Comparison of ENCODE assay signal across 9 cellular contexts in the genomic region with DNA sequence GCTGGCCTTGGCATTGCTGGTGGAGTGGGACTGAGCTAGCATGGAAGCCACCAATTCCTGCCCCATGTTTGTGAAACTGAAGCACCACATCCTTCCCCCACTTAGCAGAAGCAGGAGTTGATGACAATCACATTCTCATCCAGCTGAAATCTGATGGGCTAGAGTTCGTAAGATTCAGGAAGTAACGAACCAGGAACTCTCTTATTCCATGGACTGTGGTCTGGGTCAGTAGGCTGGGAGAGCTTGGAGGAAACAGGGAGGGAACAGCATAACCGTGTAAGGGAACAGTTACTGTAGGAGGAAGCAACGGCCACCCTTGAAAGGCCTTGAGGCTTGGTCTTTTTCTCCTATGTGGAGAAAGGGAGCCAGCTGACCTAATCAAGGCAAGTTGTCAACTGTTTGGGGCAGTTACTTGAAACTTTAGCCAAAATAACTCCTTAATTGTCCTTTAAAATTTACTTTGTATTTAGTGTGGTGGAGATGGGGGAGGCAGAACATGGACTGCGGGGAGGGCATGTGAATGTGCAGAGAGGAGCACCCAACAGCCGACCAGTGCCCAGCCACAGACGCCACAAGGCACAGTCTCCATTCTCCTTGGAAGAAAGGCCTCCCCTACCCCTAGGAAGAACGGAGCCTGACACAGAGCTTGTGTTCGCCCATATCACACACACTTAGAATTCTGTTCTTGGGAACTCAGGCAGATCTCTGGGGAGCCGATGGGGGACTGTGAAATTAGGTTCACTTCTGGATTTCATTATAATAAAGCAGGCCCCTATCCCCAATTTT. TPM values are rescaled to one million over a fixed set of nuclear protein-coding genes. Genes with fewer than 3 reads are reported as not detected.
DNase-seq lines count a peak whose midpoint lies in the region; ATAC-seq and TF ChIP-seq lines count a peak whose summit lies in the region.
"Had no signal": no experiment of that assay in that cellular context is flagged by ENCODE, and none has a peak within 500 bp of the region (broad histone marks: within the 10 kb centered on the region; RNA-seq: fewer than 3 reads in every experiment).

No MANE protein-coding gene starts in this region.

- H3K4me1 ChIP-seq in DND-41 (ENCODE audit: insufficient read depth, low read length) = peaks cover 36% of the 10 kb centered on the region
- peaks cover 14% of the 10 kb centered on the region for H3K4me1 ChIP-seq in OCI-LY3 (ENCODE audit: low read length)

- peaks cover 22% of the 10 kb centered on the region for H3K36me3 Mint-ChIP-seq in effector memory CD8-positive, alpha-beta T cell (ENCODE audit: insufficient read depth)
- H3K36me3 Mint-ChIP-seq in progenitor cell of endocrine pancreas (ENCODE audit: insufficient read depth) = peaks cover 20% of the 10 kb centered on the region

- H3K27ac Mint-ChIP-seq in effector memory CD8-positive, alpha-beta T cell = peak overlapping the region; percentile 97
- no peak overlapping the region for H3K27ac Mint-ChIP-seq in progenitor cell of endocrine pancreas

- peak overlapping the region; percentile 88 for H2AFZ ChIP-seq in DND-41 (ENCODE audit: low read depth, low read length)
- H2AFZ ChIP-seq in OCI-LY3 (ENCODE audit: low read depth, low read length) = peak overlapping the region; percentile 48; the same call in 1 of the 2 replicates

- peaks cover 12% of the 10 kb centered on the region for H3K9me3 ChIP-seq in DND-41 (ENCODE audit: insufficient read depth, low read length, severe bottlenecking)
- peaks cover 19% of the 10 kb centered on the region for H3K9me3 ChIP-seq in OCI-LY3 (ENCODE audit: insufficient read depth, low read length)

- H3K4me2 ChIP-seq in DND-41 (ENCODE audit: insufficient read depth, low read length) = peak overlapping the region; percentile 72
- H3K4me2 ChIP-seq in OCI-LY3 (ENCODE audit: low read length) = peak overlapping the region; percentile 81

- H3K9me3 Mint-ChIP-seq in effector memory CD8-positive, alpha-beta T cell = peaks cover 0 to 16% of the 10 kb centered on the region in 2 donors
- H3K9me3 Mint-ChIP-seq in progenitor cell of endocrine pancreas (ENCODE audit: low read depth) = peaks cover 14% of the 10 kb centered on the region

- peak overlapping the region in 1 of 2 experiments; percentile 95; a peak in 2 of 4 replicates for H3K4me3 ChIP-seq in DND-41 (ENCODE audit: low read depth in 1 of 2, low read length in 2 of 2)
- H3K4me3 ChIP-seq in OCI-LY3 (ENCODE audit: low read length) = peak overlapping the region; percentile 82; the same call in 1 of the 2 replicates

- ATAC-seq in DND-41 (ENCODE audit: insufficient read depth, low read depth) = no peak
- ATAC-seq in effector memory CD8-positive, alpha-beta T cell (replicated peaks) = no peak
- no peak for ATAC-seq in GM19351 (IDR thresholded peaks at IDR 0.05; ENCODE audit: unreplicated experiment)

- DNase-seq in DND-41 = no peak
- no peak for DNase-seq in effector memory CD8-positive, alpha-beta T cell
- no peak for DNase-seq in progenitor cell of endocrine pancreas (ENCODE audit: low spot score, unreplicated experiment)
- no peak for DNase-seq in stimulated activated naive CD4-positive, alpha-beta T cell (lab: John Stamatoyannopoulos, UW)
- no peak for DNase-seq in effector CD8-positive, alpha-beta T cell (lab: John Stamatoyannopoulos, UW)
- DNase-seq in NCI-H1092 treated with DMSO at 0.1 percent for 48 hours (lab: John Stamatoyannopoulos, UW) = no peak
- DNase-seq: activated CD4-positive, alpha-beta T cell treated with anti-CD3 and anti-CD28 coated beads, Interleukin-2, amount 50 U/mL, for 4 hours had no signal

- no peaks in the 10 kb centered on the region for H3K36me3 ChIP-seq in DND-41 (ENCODE audit: insufficient read depth, low read length)
- H3K36me3 ChIP-seq in OCI-LY3 (replicated peaks; ENCODE audit: low read depth, low read length) = peaks cover 7% of the 10 kb centered on the region

- H3K79me2 ChIP-seq in DND-41 (ENCODE audit: insufficient read depth, low read length) = peaks cover 28% of the 10 kb centered on the region
- H3K79me2 ChIP-seq in OCI-LY3 (ENCODE audit: low read length) = peaks cover 29% of the 10 kb centered on the region

- H3K27me3 Mint-ChIP-seq in effector memory CD8-positive, alpha-beta T cell = no peaks in the 10 kb centered on the region
- no peaks in the 10 kb centered on the region for H3K27me3 Mint-ChIP-seq in progenitor cell of endocrine pancreas

- peak overlapping the region; percentile 86 to 89 for H3K4me3 Mint-ChIP-seq in effector memory CD8-positive, alpha-beta T cell
- peak overlapping the region; percentile 80 for H3K4me3 Mint-ChIP-seq in progenitor cell of endocrine pancreas (ENCODE audit: low read depth)

- H3K9ac ChIP-seq in DND-41 (ENCODE audit: low read depth, low read length) (peak overlapping the region; percentile 78), OCI-LY3 (ENCODE audit: low read length) (no peak overlapping the region)

- no peak for TF ChIP-seq CTCF in DND-41 (IDR thresholded peaks at IDR 0.05; ENCODE audit: borderline replicate concordance, extremely low read depth, low read length, poor library complexity, severe bottlenecking)
- TF ChIP-seq CTCF in OCI-LY3 (IDR thresholded peaks at IDR 0.05; ENCODE audit: low read depth, low read length) = no peak
- TF ChIP-seq CTCF in progenitor cell of endocrine pancreas (IDR thresholded peaks at IDR 0.05; ENCODE audit: unreplicated experiment) = no peak

- H3K27me3 ChIP-seq in DND-41 (ENCODE audit: insufficient read depth, low read length, poor library complexity) (no peaks in the 10 kb centered on the region), OCI-LY3 (ENCODE audit: low read depth, low read length) (no peaks in the 10 kb centered on the region)

- H3K27ac ChIP-seq in DND-41 (ENCODE audit: low read length) = peak overlapping the region; percentile 98
- no peak overlapping the region for H3K27ac ChIP-seq in OCI-LY3 (ENCODE audit: low read length)

- H4K20me1 ChIP-seq in DND-41 (ENCODE audit: insufficient read depth, low read length) (peaks cover 5% of the 10 kb centered on the region; the same call in 1 of the 2 replicates), OCI-LY3 (ENCODE audit: insufficient read depth, low read length) (no peaks in the 10 kb centered on the region)

- peaks cover 25 to 35% of the 10 kb centered on the region in 2 donors for H3K4me1 Mint-ChIP-seq in effector memory CD8-positive, alpha-beta T cell (ENCODE audit: low read depth in 2 of 2)
- peaks cover 19% of the 10 kb centered on the region for H3K4me1 Mint-ChIP-seq in progenitor cell of endocrine pancreas (ENCODE audit: low read depth)

RNA-seq across cellular contexts. Expression of gene COQ8A, which starts 2.0 kb away (rescaled TPM):
- total RNA-seq in progenitor cell of endocrine pancreas = 31.0 and 33.3 TPM in 2 replicates
